Comparison of ENCODE assay signal across 11 cellular contexts in the genomic region with DNA sequence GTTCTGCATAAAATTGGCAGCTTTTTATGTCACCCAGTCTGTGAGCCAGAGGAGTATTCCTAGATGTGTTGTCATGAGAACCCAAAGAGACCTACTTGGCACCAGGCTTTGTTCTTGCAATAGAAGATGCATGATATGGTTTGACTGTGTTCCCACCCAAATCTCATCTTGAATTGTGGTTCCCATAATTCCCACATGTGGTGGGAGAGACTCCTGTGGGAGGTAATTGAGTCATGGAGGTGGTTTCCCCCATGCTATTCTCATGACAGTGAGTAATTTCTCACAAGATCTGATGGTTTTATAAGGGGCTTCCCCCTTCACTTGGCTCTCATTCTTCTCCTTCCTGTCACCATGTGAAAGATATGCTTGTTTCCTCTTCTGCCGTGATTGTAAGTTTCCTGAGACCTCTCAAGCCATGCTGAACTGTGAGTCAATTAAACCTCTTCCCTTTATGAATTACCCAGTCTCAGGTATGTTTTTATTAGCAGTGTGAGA.
DNase-seq lines count a peak whose midpoint lies in the region; ATAC-seq, FAIRE-seq and TF ChIP-seq lines count a peak whose summit lies in the region.
"Had no signal": no experiment of that assay in that cellular context is flagged by ENCODE, and none has a peak within 500 bp of the region (broad histone marks: within the 10 kb centered on the region; RNA-seq: fewer than 3 reads in every experiment).

No MANE protein-coding gene starts in this region.

- peak overlapping the region; percentile 56 for H3K27ac Mint-ChIP-seq in activated naive CD4-positive, alpha-beta T cell treated with anti-CD3 and anti-CD28 coated beads for 36 hours
- H3K27ac Mint-ChIP-seq in activated T-helper 17 cell treated with anti-CD3 and anti-CD28 coated beads, Interleukin-2, amount 50 U/mL, for 72 hours, result peak overlapping the region; percentile 85

- H3K36me3 ChIP-seq in kidney (ENCODE audit: control insufficient read depth in 1 of 2, insufficient read depth in 2 of 2, low read length in 2 of 2), result no peaks in the 10 kb centered on the region
- H3K36me3 ChIP-seq: adrenal gland, heart right ventricle had no signal

- H3K4me3 ChIP-seq in kidney (ENCODE audit: low read length in 2 of 2), result no peak overlapping the region
- H3K4me3 ChIP-seq: adrenal gland, heart right ventricle had no signal

- H3K9me3 Mint-ChIP-seq in activated naive CD4-positive, alpha-beta T cell treated with anti-CD3 and anti-CD28 coated beads for 36 hours, result peaks cover 27% of the 10 kb centered on the region
- H3K9me3 Mint-ChIP-seq in activated T-helper 17 cell treated with anti-CD3 and anti-CD28 coated beads, Interleukin-2, amount 50 U/mL, for 72 hours, result peaks cover 14% of the 10 kb centered on the region

- H3K4me3 Mint-ChIP-seq in activated naive CD4-positive, alpha-beta T cell treated with anti-CD3 and anti-CD28 coated beads for 36 hours, result no peak overlapping the region
- H3K4me3 Mint-ChIP-seq in activated T-helper 17 cell treated with anti-CD3 and anti-CD28 coated beads, Interleukin-2, amount 50 U/mL, for 72 hours, result peak overlapping the region; percentile 38

- peak; percentile 43 for DNase-seq in activated naive CD4-positive, alpha-beta T cell treated with anti-CD3 and anti-CD28 coated beads for 36 hours
- DNase-seq in activated naive CD4-positive, alpha-beta T cell (lab: John Stamatoyannopoulos, UW), result no peak
- DNase-seq in stimulated activated CD8-positive, alpha-beta memory T cell treated with anti-CD3 and anti-CD28 coated beads, Interleukin-4, amount 100 ng/mL, for 48 hours, result peak; percentile 28
- DNase-seq in OCI-M1 (lab: John Stamatoyannopoulos, UW), result no peak
- no peak for DNase-seq in NCI-H526 treated with DMSO at 0.1 percent for 48 hours (lab: John Stamatoyannopoulos, UW)
- no peak for DNase-seq in kidney
- DNase-seq: adrenal gland, heart right ventricle, SIG-M5 had no signal

- peaks cover 3% of the 10 kb centered on the region for H3K36me3 Mint-ChIP-seq in activated naive CD4-positive, alpha-beta T cell treated with anti-CD3 and anti-CD28 coated beads for 36 hours (ENCODE audit: low read depth)
- peaks cover 5% of the 10 kb centered on the region for H3K36me3 Mint-ChIP-seq in activated T-helper 17 cell treated with anti-CD3 and anti-CD28 coated beads, Interleukin-2, amount 50 U/mL, for 72 hours (ENCODE audit: low read depth)

- peaks cover 17% of the 10 kb centered on the region for H3K4me1 Mint-ChIP-seq in activated naive CD4-positive, alpha-beta T cell treated with anti-CD3 and anti-CD28 coated beads for 36 hours (ENCODE audit: low read depth)
- peaks cover 20% of the 10 kb centered on the region for H3K4me1 Mint-ChIP-seq in activated T-helper 17 cell treated with anti-CD3 and anti-CD28 coated beads, Interleukin-2, amount 50 U/mL, for 72 hours

- no peak overlapping the region for H3K27ac ChIP-seq in kidney (ENCODE audit: low read depth in 2 of 2, low read length in 2 of 2)
- H3K27ac ChIP-seq: adrenal gland, heart right ventricle had no signal

- TF ChIP-seq CTCF in kidney (IDR thresholded peaks at IDR 0.05; ENCODE audit: borderline replicate concordance, extremely low read depth, insufficient read depth), result no peak

- peaks cover 9% of the 10 kb centered on the region for H3K27me3 Mint-ChIP-seq in activated naive CD4-positive, alpha-beta T cell treated with anti-CD3 and anti-CD28 coated beads for 36 hours (ENCODE audit: low read depth)
- H3K27me3 Mint-ChIP-seq in activated T-helper 17 cell treated with anti-CD3 and anti-CD28 coated beads, Interleukin-2, amount 50 U/mL, for 72 hours, result peaks cover 7% of the 10 kb centered on the region

- H3K4me1 ChIP-seq in kidney (ENCODE audit: control insufficient read depth in 1 of 2, insufficient read depth in 1 of 2, low read depth in 1 of 2, low read length in 2 of 2), result no peaks in the 10 kb centered on the region
- H3K4me1 ChIP-seq: adrenal gland, heart right ventricle had no signal

- H3K9ac ChIP-seq in kidney (ENCODE audit: low read length in 2 of 2), result no peak overlapping the region

- CTCF ChIA-PET in activated naive CD4-positive, alpha-beta T cell treated with anti-CD3 and anti-CD28 coated beads for 36 hours (lab: Charles Lee), result no interaction called here

- peak; percentile 86 for ATAC-seq in HG02870 (IDR thresholded peaks at IDR 0.05; ENCODE audit: unreplicated experiment)
- ATAC-seq in activated T-helper 17 cell treated with anti-CD3 and anti-CD28 coated beads, Interleukin-2, amount 50 U/mL, for 72 hours (replicated peaks), result peak; percentile 81

- FAIRE-seq in kidney (lab: Jason Lieb, UNC), result no peak

- intact Hi-C loops in activated naive CD4-positive, alpha-beta T cell treated with anti-CD3 and anti-CD28 coated beads for 36 hours (cut with micrococcal nuclease), result loop anchor here (1.0 to 10.0 kb wide), 13 partner anchors 19 to 1498 kb away; no protein-coding TSS in a partner anchor
- intact Hi-C loops in kidney (cut with DNase I), result no loop called here

- H3K9me3 ChIP-seq in kidney (ENCODE audit: control insufficient read depth in 1 of 2, low read length in 2 of 2), result peaks cover 0 to 2% of the 10 kb centered on the region in 2 donors
- H3K9me3 ChIP-seq: adrenal gland had no signal

Comparison
In these comparisons a context has a peak if more than half of its experiments do, and no peak if none do; other contexts are left out.
1. DNase-seq: peak in activated naive CD4-positive, alpha-beta T cell treated with anti-CD3 and anti-CD28 coated beads for 36 hours (single experiment) and stimulated activated CD8-positive, alpha-beta memory T cell treated with anti-CD3 and anti-CD28 coated beads, Interleukin-4, amount 100 ng/mL, for 48 hours (single experiment); none in activated naive CD4-positive, alpha-beta T cell (0 of 4), OCI-M1 (single experiment), NCI-H526 treated with DMSO at 0.1 percent for 48 hours (single experiment) and kidney (single experiment).